ENCODE assay signal across 32 cellular contexts in the genomic region with DNA sequence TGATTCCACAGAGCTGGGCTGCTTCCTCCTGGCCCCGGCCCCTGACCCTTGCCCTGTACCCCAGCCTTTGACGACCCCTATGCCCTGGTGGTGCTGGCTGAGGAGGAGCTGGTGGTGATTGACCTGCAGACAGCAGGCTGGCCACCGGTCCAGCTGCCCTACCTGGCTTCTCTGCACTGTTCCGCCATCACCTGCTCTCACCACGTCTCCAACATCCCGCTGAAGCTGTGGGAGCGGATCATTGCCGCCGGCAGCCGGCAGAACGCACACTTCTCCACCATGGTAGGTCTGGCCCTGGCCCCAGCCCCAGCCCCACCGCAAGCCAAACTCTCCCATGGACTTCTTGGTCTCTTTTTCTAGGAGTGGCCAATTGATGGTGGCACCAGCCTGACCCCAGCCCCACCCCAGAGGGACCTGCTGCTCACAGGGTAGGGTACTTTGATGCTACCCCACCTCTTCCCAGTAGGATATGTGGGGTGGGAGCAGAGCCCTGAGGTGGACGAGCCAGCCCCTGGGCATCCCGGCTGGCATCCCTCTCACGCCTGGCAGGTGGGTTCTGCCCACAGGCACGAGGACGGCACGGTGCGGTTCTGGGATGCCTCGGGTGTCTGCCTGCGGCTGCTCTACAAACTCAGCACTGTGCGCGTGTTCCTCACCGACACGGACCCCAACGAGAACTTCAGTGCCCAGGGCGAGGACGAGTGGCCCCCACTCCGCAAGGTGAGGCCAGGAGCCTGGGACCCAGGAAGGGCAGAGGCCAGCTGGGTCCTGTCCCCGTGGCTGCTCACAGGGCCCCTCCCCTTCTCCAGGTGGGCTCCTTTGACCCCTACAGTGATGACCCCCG.
"Had no signal": no experiment of that assay in that cellular context is flagged by ENCODE, and none has a peak within 500 bp of the region (broad histone marks: within the 10 kb centered on the region; RNA-seq: fewer than 3 reads in every experiment).

No MANE protein-coding gene starts in this region.

- H3K4me1 Mint-ChIP-seq: brain; central memory CD8-positive, alpha-beta T cell had no signal

- ATAC-seq: activated naive CD4-positive, alpha-beta T cell treated with anti-CD3 and anti-CD28 coated beads, Interleukin-2, amount 50 U/mL, for 72 hours; activated T-cell treated with anti-CD3 and anti-CD28 coated beads, Interleukin-2, amount 50 U/mL, for 72 hours; foreskin keratinocyte; gastrocnemius medialis; T-helper 17 cell had no signal

- H3K27me3 ChIP-seq: ascending aorta, dorsolateral prefrontal cortex, esophagus muscularis mucosa, foreskin keratinocyte, gastrocnemius medialis had no signal

- H3K9me3 ChIP-seq: ascending aorta, esophagus muscularis mucosa, gastrocnemius medialis had no signal

- H3K36me3 Mint-ChIP-seq: activated naive CD4-positive, alpha-beta T cell treated with anti-CD3 and anti-CD28 coated beads, Interleukin-2, amount 10 ng/mL, durations not matched to agents 7 days and 5 days; activated naive CD4-positive, alpha-beta T cell treated with anti-CD3 and anti-CD28 coated beads, Interleukin-2, amount 50 U/mL, for 72 hours; activated naive CD8-positive, alpha-beta T cell treated with anti-CD3 and anti-CD28 coated beads, Interleukin-2, amount 10 ng/mL, durations not matched to agents 7 days and 5 days; brain had no signal

- DNase-seq: activated CD4-positive, alpha-beta memory T cell treated with anti-CD3 and anti-CD28 coated beads, Interleukin-2, amount 10 ng/mL, durations not matched to agents 7 days and 5 days; activated CD4-positive, alpha-beta T cell treated with anti-CD3 and anti-CD28 coated beads for 1 hour; activated CD4-positive, alpha-beta T cell treated with anti-CD3 and anti-CD28 coated beads for 4 hours; activated CD4-positive, alpha-beta T cell treated with anti-CD3 and anti-CD28 coated beads, Interleukin-2, amount 10 ng/mL, durations not matched to agents 7 days and 5 days; activated CD4-positive, alpha-beta T cell treated with anti-CD3 and anti-CD28 coated beads, Interleukin-2, amount 50 U/mL, for 4 hours; activated CD4-positive, CD25-positive, alpha-beta regulatory T cell; activated CD8-positive, alpha-beta memory T cell treated with anti-CD3 and anti-CD28 coated beads, Interleukin-2, amount 50 U/mL, for 48 hours; activated gamma-delta T cell; activated naive CD4-positive, alpha-beta T cell; activated naive CD4-positive, alpha-beta T cell treated with anti-CD3 and anti-CD28 coated beads, Interleukin-2, amount 10 ng/mL, durations not matched to agents 7 days and 5 days; activated naive CD8-positive, alpha-beta T cell treated with anti-CD3 and anti-CD28 coated beads, Interleukin-2, amount 10 ng/mL, durations not matched to agents 7 days and 5 days; activated T-cell treated with anti-CD3 and anti-CD28 coated beads for 4 hours; activated T-cell treated with anti-CD3 and anti-CD28 coated beads, Interleukin-2, amount 50 U/mL, for 24 hours; activated T-cell treated with anti-CD3 and anti-CD28 coated beads, Interleukin-2, amount 50 U/mL, for 72 hours; dorsolateral prefrontal cortex; effector memory CD4-positive, alpha-beta T cell; erythroblast; foreskin keratinocyte; gastrocnemius medialis; glutamatergic neuron; T-helper 1 cell; T-helper 17 cell; T1000 had no signal

- H3K4me3 Mint-ChIP-seq: activated CD4-positive, alpha-beta memory T cell treated with anti-CD3 and anti-CD28 coated beads, Interleukin-2, amount 10 ng/mL, durations not matched to agents 7 days and 5 days; activated CD4-positive, alpha-beta T cell treated with anti-CD3 and anti-CD28 coated beads, Interleukin-2, amount 10 ng/mL, durations not matched to agents 7 days and 5 days; activated naive CD4-positive, alpha-beta T cell treated with anti-CD3 and anti-CD28 coated beads, Interleukin-2, amount 10 ng/mL, durations not matched to agents 7 days and 5 days; activated naive CD8-positive, alpha-beta T cell treated with anti-CD3 and anti-CD28 coated beads, Interleukin-2, amount 10 ng/mL, durations not matched to agents 7 days and 5 days; activated T-cell treated with anti-CD3 and anti-CD28 coated beads, Interleukin-2, amount 50 U/mL, for 24 hours; activated T-cell treated with anti-CD3 and anti-CD28 coated beads, Interleukin-2, amount 50 U/mL, for 72 hours; brain; central memory CD8-positive, alpha-beta T cell; dendritic cell treated with granulocyte-macrophage colony-stimulating factor and Interleukin-4, amounts not matched to agents 40 ng/mL and 50 ng/mL, for 4 days; T-helper 17 cell; T-helper 2 cell treated with Interferon-gamma antibody and Interleukin-4, amounts not matched to agents 5 μg/mL and 100 μg/mL, for 36 hours had no signal

- H3K4me3 ChIP-seq: ascending aorta, coronary artery, dorsolateral prefrontal cortex, esophagus muscularis mucosa, gastrocnemius medialis had no signal

- H3K36me3 ChIP-seq: gastrocnemius medialis had no signal

- FAIRE-seq: bronchial epithelial cell had no signal

- H3K27me3 Mint-ChIP-seq: activated CD4-positive, alpha-beta memory T cell treated with anti-CD3 and anti-CD28 coated beads, Interleukin-2, amount 10 ng/mL, durations not matched to agents 7 days and 5 days; activated CD4-positive, alpha-beta T cell treated with anti-CD3 and anti-CD28 coated beads, Interleukin-2, amount 10 ng/mL, durations not matched to agents 7 days and 5 days; activated naive CD4-positive, alpha-beta T cell treated with anti-CD3 and anti-CD28 coated beads, Interleukin-2, amount 10 ng/mL, durations not matched to agents 7 days and 5 days; activated naive CD8-positive, alpha-beta T cell treated with anti-CD3 and anti-CD28 coated beads, Interleukin-2, amount 10 ng/mL, durations not matched to agents 7 days and 5 days; activated T-cell treated with anti-CD3 and anti-CD28 coated beads, Interleukin-2, amount 50 U/mL, for 24 hours; brain; central memory CD8-positive, alpha-beta T cell; dendritic cell treated with granulocyte-macrophage colony-stimulating factor and Interleukin-4, amounts not matched to agents 40 ng/mL and 50 ng/mL, for 4 days; T-helper 17 cell had no signal

- H3K9me3 Mint-ChIP-seq: activated CD4-positive, alpha-beta memory T cell treated with anti-CD3 and anti-CD28 coated beads, Interleukin-2, amount 10 ng/mL, durations not matched to agents 7 days and 5 days; activated CD4-positive, alpha-beta T cell treated with anti-CD3 and anti-CD28 coated beads, Interleukin-2, amount 10 ng/mL, durations not matched to agents 7 days and 5 days; activated naive CD4-positive, alpha-beta T cell treated with anti-CD3 and anti-CD28 coated beads, Interleukin-2, amount 10 ng/mL, durations not matched to agents 7 days and 5 days; activated naive CD4-positive, alpha-beta T cell treated with anti-CD3 and anti-CD28 coated beads, Interleukin-2, amount 50 U/mL, for 72 hours; activated naive CD8-positive, alpha-beta T cell treated with anti-CD3 and anti-CD28 coated beads, Interleukin-2, amount 10 ng/mL, durations not matched to agents 7 days and 5 days; activated T-cell treated with anti-CD3 and anti-CD28 coated beads, Interleukin-2, amount 50 U/mL, for 24 hours; activated T-cell treated with anti-CD3 and anti-CD28 coated beads, Interleukin-2, amount 50 U/mL, for 72 hours; brain; central memory CD8-positive, alpha-beta T cell; dendritic cell treated with granulocyte-macrophage colony-stimulating factor and Interleukin-4, amounts not matched to agents 40 ng/mL and 50 ng/mL, for 4 days; T-helper 2 cell treated with Interferon-gamma antibody and Interleukin-4, amounts not matched to agents 5 μg/mL and 100 μg/mL, for 36 hours had no signal

- H3K4me1 ChIP-seq: ascending aorta, esophagus muscularis mucosa, foreskin keratinocyte, gastrocnemius medialis had no signal

- H3K27ac Mint-ChIP-seq: activated CD4-positive, alpha-beta memory T cell treated with anti-CD3 and anti-CD28 coated beads, Interleukin-2, amount 10 ng/mL, durations not matched to agents 7 days and 5 days; activated CD4-positive, alpha-beta T cell treated with anti-CD3 and anti-CD28 coated beads, Interleukin-2, amount 10 ng/mL, durations not matched to agents 7 days and 5 days; activated naive CD4-positive, alpha-beta T cell treated with anti-CD3 and anti-CD28 coated beads, Interleukin-2, amount 10 ng/mL, durations not matched to agents 7 days and 5 days; activated naive CD4-positive, alpha-beta T cell treated with anti-CD3 and anti-CD28 coated beads, Interleukin-2, amount 50 U/mL, for 72 hours; activated naive CD8-positive, alpha-beta T cell treated with anti-CD3 and anti-CD28 coated beads, Interleukin-2, amount 10 ng/mL, durations not matched to agents 7 days and 5 days; activated T-cell treated with anti-CD3 and anti-CD28 coated beads, Interleukin-2, amount 50 U/mL, for 24 hours; activated T-cell treated with anti-CD3 and anti-CD28 coated beads, Interleukin-2, amount 50 U/mL, for 72 hours; brain; dendritic cell treated with granulocyte-macrophage colony-stimulating factor and Interleukin-4, amounts not matched to agents 40 ng/mL and 50 ng/mL, for 4 days; T-helper 17 cell; T-helper 2 cell treated with Interferon-gamma antibody and Interleukin-4, amounts not matched to agents 5 μg/mL and 100 μg/mL, for 36 hours had no signal

- H3K27ac ChIP-seq: ascending aorta, coronary artery, dorsolateral prefrontal cortex, esophagus muscularis mucosa, foreskin keratinocyte, gastrocnemius medialis had no signal
